1 cellular context compared by ENCODE assay signal in the genomic region with DNA sequence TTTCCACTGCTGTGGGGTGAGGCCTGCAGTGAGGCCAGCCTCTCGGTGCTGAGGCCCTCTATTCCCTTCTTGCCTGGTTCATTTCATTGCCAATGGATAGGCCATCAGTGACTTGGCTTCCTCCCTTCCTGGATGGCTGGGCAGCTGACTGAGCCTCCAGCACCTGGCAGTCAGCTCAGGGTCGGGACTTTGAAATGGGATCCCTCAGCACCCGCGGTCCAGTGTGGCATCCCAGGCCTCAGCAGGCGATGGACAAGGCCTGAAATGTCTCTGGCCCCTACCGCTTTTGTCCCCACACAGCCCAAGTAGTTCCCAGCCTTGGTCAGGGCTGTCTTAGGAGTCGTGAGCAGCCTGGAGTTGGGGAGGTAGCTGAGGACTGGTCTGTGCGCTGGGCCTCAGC.
TF ChIP-seq lines count a peak whose summit lies in the region.

No MANE protein-coding gene starts in this region.

TF ChIP-seq in HepG2, 621 proteins besides CTCF, POLR2A, EP300 and RAD21:
- TF ChIP-seq SP2 (CRISPR knock-in tag; IDR thresholded peaks at IDR 0.05) (no peak), POLR2AphosphoS5 (IDR thresholded peaks at IDR 0.05; ENCODE audit: low read depth, low read length) (no peak), ZNF790 (CRISPR knock-in tag; IDR thresholded peaks at IDR 0.05; ENCODE audit: borderline replicate concordance) (no peak), PHB2 (IDR thresholded peaks at IDR 0.05; ENCODE audit: partially characterized antibody) (no peak), ZNF687 (CRISPR knock-in tag; IDR thresholded peaks at IDR 0.05) (peak; percentile 41; the same call in 1 of the 2 replicates), ZNF607 (CRISPR knock-in tag; IDR thresholded peaks at IDR 0.05; ENCODE audit: borderline replicate concordance) (no peak), ELF4 (CRISPR knock-in tag; IDR thresholded peaks at IDR 0.05; ENCODE audit: borderline replicate concordance) (no peak), ATM (IDR thresholded peaks at IDR 0.05; ENCODE audit: borderline replicate concordance) (no peak), ZNF569 (CRISPR knock-in tag; IDR thresholded peaks at IDR 0.05; ENCODE audit: borderline replicate concordance) (no peak), ZNF256 (CRISPR knock-in tag; conservative IDR thresholded peaks at IDR 0.05) (no peak), KDM5B (CRISPR knock-in tag; IDR thresholded peaks at IDR 0.05; ENCODE audit: borderline replicate concordance) (0 out of 2 replicates have a peak, but pooled peaks have one; percentile 31), ZBTB21 (CRISPR knock-in tag; IDR thresholded peaks at IDR 0.05) (no peak), FOXC1 (CRISPR knock-in tag; IDR thresholded peaks at IDR 0.05; ENCODE audit: borderline replicate concordance) (no peak), ZNF746 (CRISPR knock-in tag; IDR thresholded peaks at IDR 0.05) (no peak)
- TF ChIP-seq, protein P1, sequence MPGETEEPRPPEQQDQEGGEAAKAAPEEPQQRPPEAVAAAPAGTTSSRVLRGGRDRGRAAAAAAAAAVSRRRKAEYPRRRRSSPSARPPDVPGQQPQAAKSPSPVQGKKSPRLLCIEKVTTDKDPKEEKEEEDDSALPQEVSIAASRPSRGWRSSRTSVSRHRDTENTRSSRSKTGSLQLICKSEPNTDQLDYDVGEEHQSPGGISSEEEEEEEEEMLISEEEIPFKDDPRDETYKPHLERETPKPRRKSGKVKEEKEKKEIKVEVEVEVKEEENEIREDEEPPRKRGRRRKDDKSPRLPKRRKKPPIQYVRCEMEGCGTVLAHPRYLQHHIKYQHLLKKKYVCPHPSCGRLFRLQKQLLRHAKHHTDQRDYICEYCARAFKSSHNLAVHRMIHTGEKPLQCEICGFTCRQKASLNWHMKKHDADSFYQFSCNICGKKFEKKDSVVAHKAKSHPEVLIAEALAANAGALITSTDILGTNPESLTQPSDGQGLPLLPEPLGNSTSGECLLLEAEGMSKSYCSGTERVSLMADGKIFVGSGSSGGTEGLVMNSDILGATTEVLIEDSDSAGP (CRISPR knock-in tag; IDR thresholded peaks at IDR 0.05; ENCODE audit: borderline replicate concordance) = 0 out of 2 replicates have a peak, but pooled peaks have one; percentile 21
- TF ChIP-seq, protein P2, sequence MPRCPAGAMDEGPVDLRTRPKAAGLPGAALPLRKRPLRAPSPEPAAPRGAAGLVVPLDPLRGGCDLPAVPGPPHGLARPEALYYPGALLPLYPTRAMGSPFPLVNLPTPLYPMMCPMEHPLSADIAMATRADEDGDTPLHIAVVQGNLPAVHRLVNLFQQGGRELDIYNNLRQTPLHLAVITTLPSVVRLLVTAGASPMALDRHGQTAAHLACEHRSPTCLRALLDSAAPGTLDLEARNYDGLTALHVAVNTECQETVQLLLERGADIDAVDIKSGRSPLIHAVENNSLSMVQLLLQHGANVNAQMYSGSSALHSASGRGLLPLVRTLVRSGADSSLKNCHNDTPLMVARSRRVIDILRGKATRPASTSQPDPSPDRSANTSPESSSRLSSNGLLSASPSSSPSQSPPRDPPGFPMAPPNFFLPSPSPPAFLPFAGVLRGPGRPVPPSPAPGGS (CRISPR knock-in tag; IDR thresholded peaks at IDR 0.05) = no peak
- TF ChIP-seq, protein P3, sequence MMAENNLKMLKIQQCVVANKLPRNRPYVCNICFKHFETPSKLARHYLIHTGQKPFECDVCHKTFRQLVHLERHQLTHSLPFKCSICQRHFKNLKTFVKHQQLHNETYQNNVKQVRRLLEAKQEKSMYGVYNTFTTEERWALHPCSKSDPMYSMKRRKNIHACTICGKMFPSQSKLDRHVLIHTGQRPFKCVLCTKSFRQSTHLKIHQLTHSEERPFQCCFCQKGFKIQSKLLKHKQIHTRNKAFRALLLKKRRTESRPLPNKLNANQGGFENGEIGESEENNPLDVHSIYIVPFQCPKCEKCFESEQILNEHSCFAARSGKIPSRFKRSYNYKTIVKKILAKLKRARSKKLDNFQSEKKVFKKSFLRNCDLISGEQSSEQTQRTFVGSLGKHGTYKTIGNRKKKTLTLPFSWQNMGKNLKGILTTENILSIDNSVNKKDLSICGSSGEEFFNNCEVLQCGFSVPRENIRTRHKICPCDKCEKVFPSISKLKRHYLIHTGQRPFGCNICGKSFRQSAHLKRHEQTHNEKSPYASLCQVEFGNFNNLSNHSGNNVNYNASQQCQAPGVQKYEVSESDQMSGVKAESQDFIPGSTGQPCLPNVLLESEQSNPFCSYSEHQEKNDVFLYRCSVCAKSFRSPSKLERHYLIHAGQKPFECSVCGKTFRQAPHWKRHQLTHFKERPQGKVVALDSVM (CRISPR knock-in tag; IDR thresholded peaks at IDR 0.05) = no peak
- TF ChIP-seq, protein P4, sequence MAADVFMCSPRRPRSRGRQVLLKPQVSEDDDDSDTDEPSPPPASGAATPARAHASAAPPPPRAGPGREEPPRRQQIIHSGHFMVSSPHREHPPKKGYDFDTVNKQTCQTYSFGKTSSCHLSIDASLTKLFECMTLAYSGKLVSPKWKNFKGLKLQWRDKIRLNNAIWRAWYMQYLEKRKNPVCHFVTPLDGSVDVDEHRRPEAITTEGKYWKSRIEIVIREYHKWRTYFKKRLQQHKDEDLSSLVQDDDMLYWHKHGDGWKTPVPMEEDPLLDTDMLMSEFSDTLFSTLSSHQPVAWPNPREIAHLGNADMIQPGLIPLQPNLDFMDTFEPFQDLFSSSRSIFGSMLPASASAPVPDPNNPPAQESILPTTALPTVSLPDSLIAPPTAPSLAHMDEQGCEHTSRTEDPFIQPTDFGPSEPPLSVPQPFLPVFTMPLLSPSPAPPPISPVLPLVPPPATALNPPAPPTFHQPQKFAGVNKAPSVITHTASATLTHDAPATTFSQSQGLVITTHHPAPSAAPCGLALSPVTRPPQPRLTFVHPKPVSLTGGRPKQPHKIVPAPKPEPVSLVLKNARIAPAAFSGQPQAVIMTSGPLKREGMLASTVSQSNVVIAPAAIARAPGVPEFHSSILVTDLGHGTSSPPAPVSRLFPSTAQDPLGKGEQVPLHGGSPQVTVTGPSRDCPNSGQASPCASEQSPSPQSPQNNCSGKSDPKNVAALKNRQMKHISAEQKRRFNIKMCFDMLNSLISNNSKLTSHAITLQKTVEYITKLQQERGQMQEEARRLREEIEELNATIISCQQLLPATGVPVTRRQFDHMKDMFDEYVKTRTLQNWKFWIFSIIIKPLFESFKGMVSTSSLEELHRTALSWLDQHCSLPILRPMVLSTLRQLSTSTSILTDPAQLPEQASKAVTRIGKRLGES (CRISPR knock-in tag; IDR thresholded peaks at IDR 0.05; ENCODE audit: borderline replicate concordance) = no peak
